ENCODE assay signal across 13 cellular contexts in genomic region chr15:36803773-36804172, GRCh38.
"Had no signal": no experiment of that assay in that cellular context is flagged by ENCODE, and none has a peak within 500 bp of the region (broad histone marks: within the 10 kb centered on the region; RNA-seq: fewer than 3 reads in every experiment).

No MANE protein-coding gene starts in this region.

- FAIRE-seq: islet of Langerhans had no signal

- H3K27me3 Mint-ChIP-seq: activated naive CD8-positive, alpha-beta T cell treated with anti-CD3 and anti-CD28 coated beads for 36 hours had no signal

- H3K36me3 Mint-ChIP-seq: natural killer cell, WTC11 had no signal

- H3K4me3 ChIP-seq: left ventricle myocardium inferior, smooth muscle cell had no signal

- H3K4me1 Mint-ChIP-seq: natural killer cell had no signal

- ATAC-seq: natural killer cell; right cardiac atrium; stimulated activated naive CD8-positive, alpha-beta T cell treated with anti-CD3 and anti-CD28 coated beads, Interleukin-15, Interleukin-2, amounts not matched to agents 100 U/mL and 50 U/mL, for 24 hours had no signal

- H3K4me3 Mint-ChIP-seq: activated naive CD8-positive, alpha-beta T cell treated with anti-CD3 and anti-CD28 coated beads for 36 hours; natural killer cell; T-helper 1 cell treated with Interleukin-12 subunit alpha and Interleukin-12 subunit beta and Interleukin-4 antibody, amounts not matched to agents 30 μg/mL and 1 μg/mL, for 36 hours; WTC11 had no signal

- DNase-seq: activated CD4-positive, alpha-beta T cell treated with anti-CD3 and anti-CD28 coated beads for 48 hours; activated CD8-positive, alpha-beta memory T cell treated with anti-CD3 and anti-CD28 coated beads, Interleukin-2, amount 50 U/mL, for 48 hours; activated naive CD8-positive, alpha-beta T cell treated with anti-CD3 and anti-CD28 coated beads for 36 hours; left ventricle myocardium inferior; mesenchymal stem cell; natural killer cell; right cardiac atrium; stimulated activated CD4-positive, alpha-beta T cell treated with anti-CD3 and anti-CD28 coated beads, Interleukin-4, amount 100 ng/mL, for 4 hours; stimulated activated naive CD8-positive, alpha-beta T cell treated with anti-CD3 and anti-CD28 coated beads, Interleukin-15, Interleukin-2, amounts not matched to agents 100 U/mL and 50 U/mL, for 24 hours had no signal

- H3K9me3 Mint-ChIP-seq: activated naive CD8-positive, alpha-beta T cell treated with anti-CD3 and anti-CD28 coated beads for 36 hours; T-helper 1 cell treated with Interleukin-12 subunit alpha and Interleukin-12 subunit beta and Interleukin-4 antibody, amounts not matched to agents 30 μg/mL and 1 μg/mL, for 36 hours; WTC11 had no signal

- H3K27ac Mint-ChIP-seq: activated naive CD8-positive, alpha-beta T cell treated with anti-CD3 and anti-CD28 coated beads for 36 hours; natural killer cell; T-helper 1 cell treated with Interleukin-12 subunit alpha and Interleukin-12 subunit beta and Interleukin-4 antibody, amounts not matched to agents 30 μg/mL and 1 μg/mL, for 36 hours; WTC11 had no signal
